ENCODE assay signal across 1 cellular context in genomic region chr5:115452791-115453190, GRCh38.
TF ChIP-seq lines count a peak whose summit lies in the region.

No MANE protein-coding gene starts in this region.

TF ChIP-seq in IMR-90, 13 proteins besides CTCF, POLR2A, EP300 and RAD21 (continued from another document):
- TF ChIP-seq, protein P1, sequence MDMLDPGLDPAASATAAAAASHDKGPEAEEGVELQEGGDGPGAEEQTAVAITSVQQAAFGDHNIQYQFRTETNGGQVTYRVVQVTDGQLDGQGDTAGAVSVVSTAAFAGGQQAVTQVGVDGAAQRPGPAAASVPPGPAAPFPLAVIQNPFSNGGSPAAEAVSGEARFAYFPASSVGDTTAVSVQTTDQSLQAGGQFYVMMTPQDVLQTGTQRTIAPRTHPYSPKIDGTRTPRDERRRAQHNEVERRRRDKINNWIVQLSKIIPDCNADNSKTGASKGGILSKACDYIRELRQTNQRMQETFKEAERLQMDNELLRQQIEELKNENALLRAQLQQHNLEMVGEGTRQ (IDR thresholded peaks at IDR 0.05; ENCODE audit: low read depth, low read length) = no peak
